In genomic region chr15:39781147-39781966, GRCh38 we compare ENCODE assay signal across 9 cellular contexts. TPM values are rescaled to one million over a fixed set of nuclear protein-coding genes. Genes with fewer than 3 reads are reported as not detected.
DNase-seq lines count a peak whose midpoint lies in the region; ATAC-seq and TF ChIP-seq lines count a peak whose summit lies in the region.
"Had no signal": no experiment of that assay in that cellular context is flagged by ENCODE, and none has a peak within 500 bp of the region (broad histone marks: within the 10 kb centered on the region; RNA-seq: fewer than 3 reads in every experiment).

No MANE protein-coding gene starts in this region.

- peak overlapping the region; percentile 33 for H3K4me3 Mint-ChIP-seq in activated CD8-positive, alpha-beta memory T cell treated with anti-CD3 and anti-CD28 coated beads, Interleukin-2, amount 10 ng/mL, durations not matched to agents 7 days and 5 days

- H3K79me2 ChIP-seq in OCI-LY7 (ENCODE audit: insufficient read depth, low read depth, low read length), result peaks cover 9% of the 10 kb centered on the region; the same call in 1 of the 2 replicates
- H3K79me2 ChIP-seq in parathyroid adenoma, result no peaks in the 10 kb centered on the region

- no peaks in the 10 kb centered on the region for H3K9me3 Mint-ChIP-seq in activated CD8-positive, alpha-beta memory T cell treated with anti-CD3 and anti-CD28 coated beads, Interleukin-2, amount 10 ng/mL, durations not matched to agents 7 days and 5 days (ENCODE audit: low read depth)

- no TSS peak for BruUV-seq in OCI-LY7 (replicated peaks; lab: Mats Ljungman, UMichigan)

- H3K27ac Mint-ChIP-seq in activated CD8-positive, alpha-beta memory T cell treated with anti-CD3 and anti-CD28 coated beads, Interleukin-2, amount 10 ng/mL, durations not matched to agents 7 days and 5 days, result no peak overlapping the region

- no peak for ATAC-seq in activated CD8-positive, alpha-beta memory T cell treated with anti-CD3 and anti-CD28 coated beads, Interleukin-2, amount 10 ng/mL, durations not matched to agents 7 days and 5 days
- ATAC-seq in GM19351 (IDR thresholded peaks at IDR 0.05; ENCODE audit: unreplicated experiment) (no peak), HG02870 (IDR thresholded peaks at IDR 0.05; ENCODE audit: unreplicated experiment) (no peak)

- no peaks in the 10 kb centered on the region for H4K20me1 ChIP-seq in OCI-LY7 (ENCODE audit: insufficient read depth, low read length)

- H3K27me3 Mint-ChIP-seq in activated CD8-positive, alpha-beta memory T cell treated with anti-CD3 and anti-CD28 coated beads, Interleukin-2, amount 10 ng/mL, durations not matched to agents 7 days and 5 days, result peaks cover 4% of the 10 kb centered on the region

- no peaks in the 10 kb centered on the region for H3K9me2 ChIP-seq in OCI-LY7 (ENCODE audit: insufficient read depth, low read length)

- DNase-seq in activated CD8-positive, alpha-beta memory T cell treated with anti-CD3 and anti-CD28 coated beads, Interleukin-2, amount 10 ng/mL, durations not matched to agents 7 days and 5 days, result no peak
- no peak for DNase-seq in activated CD8-positive, alpha-beta memory T cell treated with anti-CD3 and anti-CD28 coated beads, Interleukin-2, amount 50 U/mL, for 48 hours
- DNase-seq in OCI-LY7 (ENCODE audit: low spot score), result no peak
- no peak for DNase-seq in colonic mucosa
- DNase-seq in RKO (ENCODE audit: low spot score), result no peak
- DNase-seq: spleen had no signal

- peaks cover 45% of the 10 kb centered on the region for H3K4me1 Mint-ChIP-seq in activated CD8-positive, alpha-beta memory T cell treated with anti-CD3 and anti-CD28 coated beads, Interleukin-2, amount 10 ng/mL, durations not matched to agents 7 days and 5 days

- POLR2A ChIA-PET in OCI-LY7 (lab: Charles Lee), result interaction anchor here (2.0 kb wide), 1 partner anchor 9 kb away, joined by 7 read pairs; no protein-coding TSS in a partner anchor

- peaks cover 5% of the 10 kb centered on the region for H3K36me3 Mint-ChIP-seq in activated CD8-positive, alpha-beta memory T cell treated with anti-CD3 and anti-CD28 coated beads, Interleukin-2, amount 10 ng/mL, durations not matched to agents 7 days and 5 days

- H3K27ac ChIP-seq in OCI-LY7 (ENCODE audit: low read depth, low read length, poor library complexity, severe bottlenecking) (no peak overlapping the region), colonic mucosa (no peak overlapping the region), parathyroid adenoma (no peak overlapping the region)

- H3K4me3 ChIP-seq in OCI-LY7 (ENCODE audit: low read depth, low read length, poor library complexity, severe bottlenecking) (peak overlapping the region; percentile 84), colonic mucosa (peak overlapping the region; percentile 81), parathyroid adenoma (ENCODE audit: low read depth, low read length) (peak overlapping the region; percentile 89)

- H3K27me3 ChIP-seq in colonic mucosa, result no peaks in the 10 kb centered on the region
- no peaks in the 10 kb centered on the region for H3K27me3 ChIP-seq in parathyroid adenoma (ENCODE audit: control insufficient read depth, insufficient read depth, low read length)
- H3K27me3 ChIP-seq: spleen had no signal

- H3K36me3 ChIP-seq in OCI-LY7 (ENCODE audit: insufficient read depth, low read length) (no peaks in the 10 kb centered on the region), colonic mucosa (no peaks in the 10 kb centered on the region), parathyroid adenoma (ENCODE audit: control insufficient read depth, insufficient read depth, low read length) (no peaks in the 10 kb centered on the region)
- H3K36me3 ChIP-seq: spleen had no signal

- H2AFZ ChIP-seq in OCI-LY7 (ENCODE audit: low read length) (peak overlapping the region; percentile 100), parathyroid adenoma (no peak overlapping the region)

- TF ChIP-seq CTCF in OCI-LY7 (conservative IDR thresholded peaks at IDR 0.05; ENCODE audit: low read length) (no peak), colonic mucosa (IDR thresholded peaks at IDR 0.05) (no peak), parathyroid adenoma (IDR thresholded peaks at IDR 0.05) (no peak)

- intact Hi-C loops in OCI-LY7 (cut with micrococcal nuclease; ENCODE audit: unreplicated experiment), result loop anchor here (5.0 to 10.0 kb wide), 4 partner anchors 151 to 541 kb away; partner anchors contain the start of genes BUB1B, EIF2AK4 and INAFM2
- intact Hi-C loops in colonic mucosa (cut with DNase I), result loop anchor here (5.0 to 10.0 kb wide), 2 partner anchors 193 to 496 kb away; no protein-coding TSS in a partner anchor

- H3K4me1 ChIP-seq in OCI-LY7 (ENCODE audit: insufficient read depth, low read length, poor library complexity, severe bottlenecking), result peaks cover 18% of the 10 kb centered on the region
- no peaks in the 10 kb centered on the region for H3K4me1 ChIP-seq in colonic mucosa
- no peaks in the 10 kb centered on the region for H3K4me1 ChIP-seq in parathyroid adenoma

- peak overlapping the region; percentile 87 for H3K4me2 ChIP-seq in OCI-LY7 (ENCODE audit: low read length)
- H3K4me2 ChIP-seq in parathyroid adenoma (ENCODE audit: low read length), result no peak overlapping the region

- H3K9ac ChIP-seq in colonic mucosa (ENCODE audit: low read depth in 2 of 2, low read length in 2 of 2), result no peak overlapping the region
- no peak overlapping the region for H3K9ac ChIP-seq in parathyroid adenoma

- CTCF ChIA-PET in activated CD8-positive, alpha-beta memory T cell treated with anti-CD3 and anti-CD28 coated beads, Interleukin-2, amount 10 ng/mL, durations not matched to agents 7 days and 5 days (lab: Charles Lee), result interaction anchor here (1.9 to 2.6 kb wide), 2 partner anchors 24 to 93 kb away, joined by 5 to 11 read pairs; no protein-coding TSS in a partner anchor
- CTCF ChIA-PET in OCI-LY7 (lab: Charles Lee; ENCODE audit: unreplicated experiment), result no interaction called here

- H3K9me3 ChIP-seq in OCI-LY7 (ENCODE audit: low read length), result no peaks in the 10 kb centered on the region
- no peaks in the 10 kb centered on the region for H3K9me3 ChIP-seq in colonic mucosa
- H3K9me3 ChIP-seq in parathyroid adenoma (ENCODE audit: control insufficient read depth, low read length), result no peaks in the 10 kb centered on the region
- H3K9me3 ChIP-seq: spleen had no signal

RNA-seq across cellular contexts. Expression of gene FSIP1, which starts 1.3 kb away (rescaled TPM):
- under 1 TPM; 0.50 to 0.56 TPM for total RNA-seq in activated CD8-positive, alpha-beta memory T cell treated with anti-CD3 and anti-CD28 coated beads, Interleukin-2, amount 10 ng/mL, durations not matched to agents 7 days and 5 days
- 0.21 and 0.28 TPM in 2 replicates for total RNA-seq in OCI-LY7 (2014; rRNA removed; shearing (Covaris generic))
- total RNA-seq in OCI-LY7 (2022), result 0.65 and 0.66 TPM in 2 replicates
- 1 to 10 TPM; 4.1 to 5.3 TPM for total RNA-seq in colonic mucosa
